25 cellular contexts compared by ENCODE assay signal in genomic region chr15:86870846-86871245, GRCh38.
"Had no signal": no experiment of that assay in that cellular context is flagged by ENCODE, and none has a peak within 500 bp of the region (broad histone marks: within the 10 kb centered on the region; RNA-seq: fewer than 3 reads in every experiment).

No MANE protein-coding gene starts in this region.

- H3K9me3 Mint-ChIP-seq: endodermal cell had no signal

- H3K27ac Mint-ChIP-seq: dendritic cell treated with granulocyte-macrophage colony-stimulating factor and Interleukin-4, amounts not matched to agents 40 ng/mL and 50 ng/mL, for 4 days; effector memory CD8-positive, alpha-beta T cell; endodermal cell had no signal

- H3K4me3 Mint-ChIP-seq: dendritic cell treated with granulocyte-macrophage colony-stimulating factor and Interleukin-4, amounts not matched to agents 40 ng/mL and 50 ng/mL, for 4 days; effector memory CD8-positive, alpha-beta T cell; endodermal cell had no signal

- H3K27ac ChIP-seq: colonic mucosa, coronary artery, dorsolateral prefrontal cortex, epithelial cell of prostate, esophagus muscularis mucosa, esophagus squamous epithelium, foreskin keratinocyte, gastrocnemius medialis, gastroesophageal sphincter, heart left ventricle, heart right ventricle had no signal

- H3K4me1 ChIP-seq: colonic mucosa, esophagus muscularis mucosa, esophagus squamous epithelium, gastrocnemius medialis, gastroesophageal sphincter, heart left ventricle, heart right ventricle had no signal

- DNase-seq: colonic mucosa; cortex of kidney; dermis blood vessel endothelial cell; dorsolateral prefrontal cortex; effector CD4-positive, alpha-beta T cell; effector CD8-positive, alpha-beta T cell; effector memory CD4-positive, alpha-beta T cell; effector memory CD8-positive, alpha-beta T cell; endodermal cell; erythroblast; esophagus squamous epithelium; foreskin fibroblast; foreskin keratinocyte; foreskin melanocyte; gastrocnemius medialis; glutamatergic neuron; head of caudate nucleus; heart left ventricle; heart right ventricle had no signal

- H3K27me3 Mint-ChIP-seq: dendritic cell treated with granulocyte-macrophage colony-stimulating factor and Interleukin-4, amounts not matched to agents 40 ng/mL and 50 ng/mL, for 4 days had no signal

- ATAC-seq: effector memory CD8-positive, alpha-beta T cell; esophagus mucosa; foreskin keratinocyte; gastrocnemius medialis; gastroesophageal sphincter; heart left ventricle; heart right ventricle had no signal

- H3K4me3 ChIP-seq: colonic mucosa, coronary artery, dorsolateral prefrontal cortex, esophagus muscularis mucosa, esophagus squamous epithelium, gastrocnemius medialis, gastroesophageal sphincter, heart left ventricle, heart right ventricle had no signal

- H3K27me3 ChIP-seq: colonic mucosa, esophagus muscularis mucosa, esophagus squamous epithelium, foreskin keratinocyte, gastrocnemius medialis, gastroesophageal sphincter, heart left ventricle, heart right ventricle had no signal

- H3K9me3 ChIP-seq: colonic mucosa, esophagus muscularis mucosa, esophagus squamous epithelium, gastrocnemius medialis, gastroesophageal sphincter, heart left ventricle, heart right ventricle had no signal

- H3K36me3 ChIP-seq: colonic mucosa, esophagus muscularis mucosa, esophagus squamous epithelium, gastrocnemius medialis, gastroesophageal sphincter, heart left ventricle, heart right ventricle had no signal
